Comparison of ENCODE assay signal across 8 cellular contexts in the genomic region with DNA sequence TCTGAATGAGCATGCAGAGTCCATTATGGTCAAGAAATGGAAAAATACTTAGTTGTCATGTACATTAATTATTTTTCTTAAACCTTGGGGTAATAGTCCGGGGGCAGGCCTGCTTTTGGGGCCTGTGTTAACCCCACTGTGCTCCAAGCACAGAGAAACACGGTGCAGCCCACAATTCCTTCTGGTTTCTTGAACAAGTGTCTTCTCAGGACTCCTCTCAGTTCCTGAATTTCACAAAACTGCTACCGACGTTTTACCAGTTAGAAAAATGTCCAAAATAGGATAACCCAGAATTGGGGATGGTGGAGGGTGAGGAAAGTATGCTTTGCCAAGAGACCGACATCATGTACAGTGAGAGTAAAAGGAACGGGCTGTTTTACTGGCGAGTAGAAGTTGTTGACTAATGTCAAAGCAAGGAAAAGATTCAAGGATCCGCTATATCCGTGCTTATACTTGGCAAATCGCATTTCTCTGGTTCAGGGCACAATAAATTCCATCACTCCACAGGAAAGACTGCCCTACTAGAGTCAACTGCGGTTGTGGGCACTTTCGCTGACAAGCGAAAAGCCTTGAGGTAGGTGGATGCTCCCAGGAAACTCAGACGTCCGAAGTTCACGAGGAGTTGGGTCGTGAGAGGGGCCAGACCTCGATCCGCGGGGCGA. TPM values are rescaled to one million over a fixed set of nuclear protein-coding genes. Genes with fewer than 3 reads are reported as not detected.
DNase-seq lines count a peak whose midpoint lies in the region; ATAC-seq, FAIRE-seq and TF ChIP-seq lines count a peak whose summit lies in the region.

No MANE protein-coding gene starts in this region.

- no peak overlapping the region for H3K27ac ChIP-seq in PC-3 (ENCODE audit: low read length)
- H3K27ac ChIP-seq in pancreas, result peak overlapping the region in 2 of 4 donors; percentile 55 to 58

- TF ChIP-seq CTCF in PC-3 (conservative IDR thresholded peaks at IDR 0.05; ENCODE audit: low read depth, low read length) (no peak), epithelial cell of esophagus (IDR thresholded peaks at IDR 0.05; ENCODE audit: insufficient read depth, low read depth, low read length, missing control alignments) (no peak), pancreas (IDR thresholded peaks at IDR 0.05) (no peak)

- H3K36me3 ChIP-seq in ES-I3 (ENCODE audit: insufficient read depth, low read length) (no peaks in the 10 kb centered on the region; the same call in 1 of the 2 replicates), PC-3 (ENCODE audit: low read depth, low read length) (peaks cover 2% of the 10 kb centered on the region), pancreas (no peaks in the 10 kb centered on the region)

- WGBS in pancreas, 2 donors, result 28 to 30% methylated on average over 21 of the region's 21 CpGs

- CTCF ChIA-PET in PC-3 (lab: Charles Lee), result interaction anchor here (0.5 kb wide), 1 partner anchor 39 kb away, joined by 6 read pairs; no protein-coding TSS in a partner anchor

- H4K20me1 ChIP-seq in PC-3 (ENCODE audit: low read length), result no peaks in the 10 kb centered on the region

- no peaks in the 10 kb centered on the region for H3K9me3 ChIP-seq in ES-I3 (ENCODE audit: control insufficient read depth, insufficient read depth, low read length)
- no peaks in the 10 kb centered on the region for H3K9me3 ChIP-seq in PC-3 (ENCODE audit: low read length)
- H3K9me3 ChIP-seq in pancreas, result no peaks in the 10 kb centered on the region

- H3K27me3 ChIP-seq in PC-3 (ENCODE audit: low read length) (no peaks in the 10 kb centered on the region), pancreas (no peaks in the 10 kb centered on the region)

- intact Hi-C loops in PC-3 (cut with micrococcal nuclease) (no loop called here), pancreas (cut with DNase I) (no loop called here)

- H2AFZ ChIP-seq in PC-3 (ENCODE audit: low read length), result peak overlapping the region; percentile 91

- FAIRE-seq in pancreas (lab: Jason Lieb, UNC), result no peak

- no peak for DNase-seq in PC-3
- DNase-seq in epithelial cell of esophagus (ENCODE audit: low read depth), result no peak
- no peak for DNase-seq in pancreas

- TSS peak; percentile 93 for BruUV-seq in PC-3 (replicated peaks; lab: Mats Ljungman, UMichigan)

- peak overlapping the region; percentile 94 for H3K4me2 ChIP-seq in PC-3 (ENCODE audit: low read length)

- H3K4me1 ChIP-seq in ES-I3 (ENCODE audit: insufficient read depth, low read length) (peaks cover 13% of the 10 kb centered on the region), PC-3 (ENCODE audit: insufficient read depth, low read length) (peaks cover 23% of the 10 kb centered on the region), pancreas (peaks cover 0 to 5% (median 0%) of the 10 kb centered on the region in 3 donors)

- H3K9ac ChIP-seq in ES-I3 (ENCODE audit: low read depth, low read length), result peak overlapping the region; percentile 82
- H3K9ac ChIP-seq in PC-3 (ENCODE audit: low read length), result peak overlapping the region; percentile 58; the same call in 1 of the 2 replicates

- POLR2A ChIA-PET in PC-3 (lab: Charles Lee; ENCODE audit: unreplicated experiment), result interaction anchor here (0.6 kb wide), 1 partner anchor 702 kb away, joined by 3 read pairs; no protein-coding TSS in a partner anchor

- H3K9me2 ChIP-seq in PC-3 (replicated peaks; ENCODE audit: low read length), result no peaks in the 10 kb centered on the region

- H3K4me3 ChIP-seq in PC-3 (ENCODE audit: low read length) (peak overlapping the region; percentile 81), epithelial cell of esophagus (ENCODE audit: low read length) (peak overlapping the region; percentile 77), pancreas (peak overlapping the region; percentile 69 to 94 (median 84))

- H3F3A ChIP-seq in PC-3 (ENCODE audit: low read length, unreplicated experiment), result no peaks in the 10 kb centered on the region

- ATAC-seq in PC-3 (peak; percentile 3), pancreas (peak in 1 of 4 donors; percentile 6), HG03196 (IDR thresholded peaks at IDR 0.05; ENCODE audit: unreplicated experiment) (no peak), HG02938 (IDR thresholded peaks at IDR 0.05; ENCODE audit: unreplicated experiment) (no peak), GM18517 (IDR thresholded peaks at IDR 0.05; ENCODE audit: unreplicated experiment) (no peak), GM21423 (IDR thresholded peaks at IDR 0.05; ENCODE audit: unreplicated experiment) (no peak)

- peaks cover 28% of the 10 kb centered on the region for H3K79me2 ChIP-seq in PC-3 (ENCODE audit: low read length)

RNA-seq across cellular contexts. Expression of a gene that starts 0.5 kb away (rescaled TPM):
- total RNA-seq in PC-3 (2014; rRNA removed), result 11.6 and 12.6 TPM in 2 replicates
- 1 to 10 TPM; 1.8 to 4.3 (median 2.4) TPM for total RNA-seq in pancreas
- 1 to 10 TPM; 1.4 to 3.3 TPM for polyA plus RNA-seq in pancreas

RNA-seq across cellular contexts. Expression of a gene that starts 54.1 kb away (rescaled TPM):
- 12.1 and 14.1 TPM in 2 replicates for total RNA-seq in PC-3 (2014; rRNA removed)
- 1 to 10 TPM; 1.4 to 4.6 (median 2.3) TPM for total RNA-seq in pancreas
- 1 to 10 TPM in 1 of 2 donors, under 1 TPM in 1; 0.76 to 1.4 TPM for polyA plus RNA-seq in pancreas
